25 cellular contexts compared by ENCODE assay signal in the genomic region with DNA sequence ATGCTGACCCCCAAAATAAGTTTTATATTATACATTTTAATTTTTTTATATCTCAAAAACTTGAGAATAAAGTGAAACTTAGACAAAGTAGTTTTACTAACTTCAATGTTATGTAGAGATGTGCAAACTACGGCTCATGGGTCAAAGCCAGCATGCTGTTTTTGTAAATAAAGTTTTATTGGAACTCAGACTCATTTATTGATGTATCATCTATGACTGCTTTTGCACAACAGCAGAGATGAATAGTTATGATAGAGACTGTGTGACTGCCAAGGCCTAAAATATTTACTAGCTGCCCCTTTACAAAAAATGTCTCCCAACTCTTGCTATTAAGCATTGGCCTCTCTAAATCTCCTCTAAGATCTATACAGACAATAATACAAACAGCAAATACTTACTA. TPM values are rescaled to one million over a fixed set of nuclear protein-coding genes. Genes with fewer than 3 reads are reported as not detected.
DNase-seq lines count a peak whose midpoint lies in the region; ATAC-seq, FAIRE-seq and TF ChIP-seq lines count a peak whose summit lies in the region.
"Had no signal": no experiment of that assay in that cellular context is flagged by ENCODE, and none has a peak within 500 bp of the region (broad histone marks: within the 10 kb centered on the region; RNA-seq: fewer than 3 reads in every experiment).

No MANE protein-coding gene starts in this region.

- H3K36me3 Mint-ChIP-seq in activated B cell treated with CpG ODN at 0.5 μM for 24 hours (ENCODE audit: low read depth) = peaks cover 45% of the 10 kb centered on the region
- peaks cover 25% of the 10 kb centered on the region for H3K36me3 Mint-ChIP-seq in activated T-helper 1 cell treated with anti-CD3 and anti-CD28 coated beads, Interleukin-12 subunit alpha, Interleukin-12 subunit beta, Interleukin-2, Interleukin-4 antibody, amounts not matched to agents 30 ng/mL and 10 ng/mL and 1 ng/mL, durations not matched to agents 14 hours and 24 hours and 36 hours (ENCODE audit: low read depth)

- intact Hi-C loops in HepG2 (cut with micrococcal nuclease; ENCODE audit: unreplicated experiment) (no loop called here), right lobe of liver (cut with DNase I) (no loop called here), activated B cell treated with CpG ODN at 0.5 μM for 24 hours (cut with micrococcal nuclease) (loop anchor here (1.0 kb wide), 1 partner anchor 7 kb away; no protein-coding TSS in a partner anchor), lower lobe of right lung (cut with DNase I) (no loop called here)
- intact Hi-C loops in activated T-helper 1 cell treated with anti-CD3 and anti-CD28 coated beads, Interleukin-12 subunit alpha, Interleukin-12 subunit beta, Interleukin-2, Interleukin-4 antibody, amounts not matched to agents 30 ng/mL and 10 ng/mL and 1 ng/mL, durations not matched to agents 14 hours and 24 hours and 36 hours (cut with micrococcal nuclease) = no loop called here

- WGBS in HepG2 (ENCODE audit: low lambda C conversion rate) = 97% methylated on average over 1 of the region's 1 CpG
- 68% methylated on average over 1 of the region's 1 CpG for WGBS in right lobe of liver (ENCODE audit: insufficient coverage, low coverage, low lambda C conversion rate, missing lambda C conversion rate)

- POLR2A ChIA-PET in HepG2 (lab: Yijun Ruan, JAX) = no interaction called here
- POLR2A ChIA-PET in activated B cell treated with CpG ODN at 0.5 μM for 24 hours (lab: Charles Lee) = no interaction called here

- H3K27me3 ChIP-seq in HepG2 (ENCODE audit: control insufficient read depth in 1 of 2, insufficient read depth in 2 of 2, low read length in 2 of 2) (no peaks in the 10 kb centered on the region), right lobe of liver (no peaks in the 10 kb centered on the region), lower lobe of right lung (ENCODE audit: low read depth) (no peaks in the 10 kb centered on the region), Peyer's patch (no peaks in the 10 kb centered on the region)
- H3K27me3 ChIP-seq: adrenal gland, cardiac muscle cell, dorsolateral prefrontal cortex, stomach had no signal

- H2AFZ ChIP-seq in HepG2 (ENCODE audit: low read length) = no peak overlapping the region
- H2AFZ ChIP-seq: parathyroid adenoma had no signal

- peaks cover 40% of the 10 kb centered on the region for H3K4me1 ChIP-seq in HepG2 (ENCODE audit: insufficient read depth, low read length)
- peaks cover 0 to 6% (median 0%) of the 10 kb centered on the region in 4 donors for H3K4me1 ChIP-seq in right lobe of liver
- H3K4me1 ChIP-seq in lower lobe of right lung = peaks cover 38% of the 10 kb centered on the region
- peaks cover 0 to 15% (median 0%) of the 10 kb centered on the region in 4 donors for H3K4me1 ChIP-seq in Peyer's patch
- H3K4me1 ChIP-seq: parathyroid adenoma had no signal

- CTCF ChIA-PET in HepG2 (lab: Yijun Ruan, JAX; ENCODE audit: low intra/inter-chr PET ratio, low total read pairs) (no interaction called here), activated B cell treated with CpG ODN at 0.5 μM for 24 hours (lab: Charles Lee) (no interaction called here)

- TF ChIP-seq POLR2A in HepG2 (IDR thresholded peaks at IDR 0.05; ENCODE audit: insufficient read depth in 1 of 2, low read depth in 2 of 2, low read length in 2 of 2) = no peak
- no peak for TF ChIP-seq POLR2A in right lobe of liver (IDR thresholded peaks at IDR 0.05)
- no peak for TF ChIP-seq POLR2A in Peyer's patch (IDR thresholded peaks at IDR 0.05)

- H3K9me3 Mint-ChIP-seq in activated B cell treated with CpG ODN at 0.5 μM for 24 hours = peaks cover 2% of the 10 kb centered on the region
- no peaks in the 10 kb centered on the region for H3K9me3 Mint-ChIP-seq in activated T-helper 1 cell treated with anti-CD3 and anti-CD28 coated beads, Interleukin-12 subunit alpha, Interleukin-12 subunit beta, Interleukin-2, Interleukin-4 antibody, amounts not matched to agents 30 ng/mL and 10 ng/mL and 1 ng/mL, durations not matched to agents 14 hours and 24 hours and 36 hours
- H3K9me3 Mint-ChIP-seq: activated CD4-positive, alpha-beta T cell treated with anti-CD3 and anti-CD28 coated beads, Interleukin-2, amount 10 ng/mL, durations not matched to agents 24 days and 14 days had no signal

- BruUV-seq in HepG2 (replicated peaks; lab: Mats Ljungman, UMichigan) = no TSS peak

- in situ Hi-C loops in HepG2 (cut with HindIII; ENCODE audit: extremely low pct_ligation_motif_present, low pct_unique_long_range_greater_than_20kb) = no loop called here

- peaks cover 52% of the 10 kb centered on the region for H3K79me2 ChIP-seq in HepG2 (ENCODE audit: insufficient read depth, low read length)

- H3K27ac ChIP-seq in HepG2 (ENCODE audit: extremely low read length, insufficient read depth, low read length) (no peak overlapping the region), right lobe of liver (no peak overlapping the region), lower lobe of right lung (peak overlapping the region; percentile 14), Peyer's patch (peak overlapping the region in 1 of 4 donors; percentile 3)
- H3K27ac ChIP-seq: A549, HL-60, parathyroid adenoma had no signal

- ATAC-seq in HepG2 = no peak
- ATAC-seq in right lobe of liver = no peak
- no peak for ATAC-seq in activated B cell treated with CpG ODN at 0.5 μM for 24 hours (ENCODE audit: low read depth)
- no peak for ATAC-seq in lower lobe of right lung
- ATAC-seq: A549, Right ventricle myocardium inferior had no signal

- no peak overlapping the region for H3K4me3 Mint-ChIP-seq in activated B cell treated with CpG ODN at 0.5 μM for 24 hours
- H3K4me3 Mint-ChIP-seq in activated T-helper 1 cell treated with anti-CD3 and anti-CD28 coated beads, Interleukin-12 subunit alpha, Interleukin-12 subunit beta, Interleukin-2, Interleukin-4 antibody, amounts not matched to agents 30 ng/mL and 10 ng/mL and 1 ng/mL, durations not matched to agents 14 hours and 24 hours and 36 hours = no peak overlapping the region
- H3K4me3 Mint-ChIP-seq: activated CD4-positive, alpha-beta T cell treated with anti-CD3 and anti-CD28 coated beads, Interleukin-2, amount 10 ng/mL, durations not matched to agents 24 days and 14 days had no signal

- peak overlapping the region; percentile 57 for H3K27ac Mint-ChIP-seq in activated B cell treated with CpG ODN at 0.5 μM for 24 hours
- H3K27ac Mint-ChIP-seq in activated T-helper 1 cell treated with anti-CD3 and anti-CD28 coated beads, Interleukin-12 subunit alpha, Interleukin-12 subunit beta, Interleukin-2, Interleukin-4 antibody, amounts not matched to agents 30 ng/mL and 10 ng/mL and 1 ng/mL, durations not matched to agents 14 hours and 24 hours and 36 hours = no peak overlapping the region
- H3K27ac Mint-ChIP-seq: activated CD4-positive, alpha-beta T cell treated with anti-CD3 and anti-CD28 coated beads, Interleukin-2, amount 10 ng/mL, durations not matched to agents 24 days and 14 days had no signal

- 0 out of 2 replicates have a peak, but pooled peaks cover 3% of the 10 kb centered on the region for H4K20me1 ChIP-seq in HepG2 (ENCODE audit: insufficient read depth, low read length)

- H3K4me1 Mint-ChIP-seq in activated B cell treated with CpG ODN at 0.5 μM for 24 hours = peaks cover 93% of the 10 kb centered on the region
- H3K4me1 Mint-ChIP-seq in activated T-helper 1 cell treated with anti-CD3 and anti-CD28 coated beads, Interleukin-12 subunit alpha, Interleukin-12 subunit beta, Interleukin-2, Interleukin-4 antibody, amounts not matched to agents 30 ng/mL and 10 ng/mL and 1 ng/mL, durations not matched to agents 14 hours and 24 hours and 36 hours (ENCODE audit: low read depth) = peaks cover 49% of the 10 kb centered on the region

- TF ChIP-seq EP300 in HepG2 (IDR thresholded peaks at IDR 0.05; ENCODE audit: low read depth in 2 of 2, low read length in 2 of 2) = no peak
- TF ChIP-seq EP300 in HepG2 (CRISPR knock-in tag; IDR thresholded peaks at IDR 0.05; ENCODE audit: borderline replicate concordance) = no peak

- FAIRE-seq in HepG2 (lab: Jason Lieb, UNC) = no peak
- FAIRE-seq: TTC549 had no signal

- no peak for TF ChIP-seq RAD21 in HepG2 (CRISPR knock-in tag; IDR thresholded peaks at IDR 0.05)

- TF ChIP-seq CTCF in HepG2 (CRISPR knock-in tag; IDR thresholded peaks at IDR 0.05) (no peak), right lobe of liver (IDR thresholded peaks at IDR 0.05) (no peak), activated B cell treated with CpG ODN at 0.5 μM for 24 hours (IDR thresholded peaks at IDR 0.05) (no peak), lower lobe of right lung (IDR thresholded peaks at IDR 0.05) (no peak), Peyer's patch (IDR thresholded peaks at IDR 0.05) (no peak)

- H3K4me3 ChIP-seq in HepG2 (replicated peaks in 1 of 3; ENCODE audit: insufficient read depth in 1 of 3, low read depth in 2 of 3, low read length in 3 of 3) (no peak overlapping the region), right lobe of liver (no peak overlapping the region), lower lobe of right lung (no peak overlapping the region), Peyer's patch (no peak overlapping the region)
- H3K4me3 ChIP-seq: A549, adrenal gland, skin epidermis, stomach had no signal

- H3K9ac ChIP-seq in HepG2 (ENCODE audit: insufficient read depth, low read depth, low read length) = no peak overlapping the region
- H3K9ac ChIP-seq: parathyroid adenoma had no signal

- H3K36me3 ChIP-seq in HepG2 (replicated peaks in 1 of 2; ENCODE audit: control insufficient read depth in 1 of 2, insufficient read depth in 2 of 2, low read length in 2 of 2) (peaks cover 0 to 1% of the 10 kb centered on the region in 2 experiments; a peak in 1 of 5 replicates), right lobe of liver (no peaks in the 10 kb centered on the region), lower lobe of right lung (no peaks in the 10 kb centered on the region), Peyer's patch (no peaks in the 10 kb centered on the region)
- H3K36me3 ChIP-seq: adrenal gland, cardiac muscle cell had no signal

- no peak overlapping the region for H3K4me2 ChIP-seq in HepG2 (ENCODE audit: low read depth, low read length)
- H3K4me2 ChIP-seq: A549 had no signal

- H3K9me3 ChIP-seq in HepG2 (ENCODE audit: low read length) = no peaks in the 10 kb centered on the region
- no peaks in the 10 kb centered on the region for H3K9me3 ChIP-seq in right lobe of liver
- H3K9me3 ChIP-seq in lower lobe of right lung = no peaks in the 10 kb centered on the region
- no peaks in the 10 kb centered on the region for H3K9me3 ChIP-seq in Peyer's patch
- H3K9me3 ChIP-seq: A549, adrenal gland, stomach had no signal

- H3K27me3 Mint-ChIP-seq in activated B cell treated with CpG ODN at 0.5 μM for 24 hours = no peaks in the 10 kb centered on the region
- H3K27me3 Mint-ChIP-seq in activated T-helper 1 cell treated with anti-CD3 and anti-CD28 coated beads, Interleukin-12 subunit alpha, Interleukin-12 subunit beta, Interleukin-2, Interleukin-4 antibody, amounts not matched to agents 30 ng/mL and 10 ng/mL and 1 ng/mL, durations not matched to agents 14 hours and 24 hours and 36 hours (ENCODE audit: insufficient read depth) = no peaks in the 10 kb centered on the region
- H3K27me3 Mint-ChIP-seq: activated CD4-positive, alpha-beta T cell treated with anti-CD3 and anti-CD28 coated beads, Interleukin-2, amount 10 ng/mL, durations not matched to agents 24 days and 14 days had no signal

- DNase-seq in HepG2 (ENCODE audit: low spot score) (no peak), right lobe of liver (no peak), activated B cell treated with CpG ODN at 0.5 μM for 24 hours (no peak), lower lobe of right lung (no peak), NCI-H146 (lab: John Stamatoyannopoulos, UW) (no peak), NCI-H1092 treated with DMSO at 0.1 percent for 48 hours (lab: John Stamatoyannopoulos, UW) (no peak), Peyer's patch (no peak)
- DNase-seq in activated T-helper 1 cell treated with anti-CD3 and anti-CD28 coated beads, Interleukin-12 subunit alpha, Interleukin-12 subunit beta, Interleukin-2, Interleukin-4 antibody, amounts not matched to agents 30 ng/mL and 10 ng/mL and 1 ng/mL, durations not matched to agents 14 hours and 24 hours and 36 hours (ENCODE audit: low spot score) = no peak
- DNase-seq: activated CD4-positive, alpha-beta T cell treated with anti-CD3 and anti-CD28 coated beads, Interleukin-2, amount 10 ng/mL, durations not matched to agents 24 days and 14 days; activated effector memory CD4-positive, alpha-beta T cell treated with anti-CD3 and anti-CD28 coated beads, Interleukin-2, amount 50 U/mL, for 16 hours; adrenal gland; C1 segment of cervical spinal cord; DMS 273 treated with DMSO at 0.1 percent for 48 hours; dorsolateral prefrontal cortex; left ventricle myocardium superior; NCI-H2029 treated with DMSO at 0.1 percent for 48 hours; stomach; trophoblast cell had no signal

RNA-seq across cellular contexts. Expression of a gene that starts 12.4 kb away (rescaled TPM):
- total RNA-seq in HepG2 (2016; rRNA removed; fragmentation: Illumina TruSeq; extraction: Trizol) = 71.7 and 119 TPM in 2 replicates
- total RNA-seq in HepG2 (2016; cell fraction: cytosol; rRNA removed; fragmentation: Illumina TruSeq; extraction: Trizol; ENCODE audit: low read depth) = 5.7 and 5.9 TPM in 2 replicates
- 72.1 and 120 TPM in 2 replicates for total RNA-seq in HepG2 (2016; cell fraction: insoluble cytoplasmic fraction; rRNA removed; fragmentation: Illumina TruSeq; extraction: Trizol)
- 39.9 and 40.8 TPM in 2 replicates for total RNA-seq in HepG2 (2016; cell fraction: membrane; rRNA removed; fragmentation: Illumina TruSeq; extraction: Trizol)
- 33.8 and 35.3 TPM in 2 replicates for total RNA-seq in HepG2 (2016; cell fraction: nucleus; rRNA removed; fragmentation: Illumina TruSeq; extraction: Trizol)
- polyA plus RNA-seq in HepG2 (2011; rRNA removed) = 25.6 and 31.1 TPM in 2 replicates
- 15.2 and 21.5 TPM in 2 replicates for polyA plus RNA-seq in HepG2 (2011; cell fraction: cytosol; rRNA removed)
- 8.0 and 9.7 TPM in 2 replicates for polyA plus RNA-seq in HepG2 (2011; cell fraction: nucleus; rRNA removed)
- polyA plus RNA-seq in HepG2 (2012) = 39.5 and 49.7 TPM in 2 replicates
- 3.8 and 3.9 TPM in 2 replicates for polyA plus RNA-seq in HepG2 (2016; cell fraction: cytosol; fragmentation: Illumina TruSeq; extraction: Trizol; ENCODE audit: low read depth)
- 122 and 125 TPM in 2 replicates for polyA plus RNA-seq in HepG2 (2016; cell fraction: insoluble cytoplasmic fraction; fragmentation: Illumina TruSeq; extraction: Trizol; ENCODE audit: low read depth)
- 23.7 and 24.3 TPM in 2 replicates for polyA plus RNA-seq in HepG2 (2016; cell fraction: membrane; fragmentation: Illumina TruSeq; extraction: Trizol; ENCODE audit: low read depth)
- polyA plus RNA-seq in HepG2 (2016; cell fraction: nucleus; fragmentation: Illumina TruSeq; extraction: Trizol; ENCODE audit: insufficient read depth, low read depth) = 32.0 and 35.0 TPM in 2 replicates
- polyA minus RNA-seq in HepG2 (2011; rRNA and poly(A)+ RNA removed; ENCODE audit: low replicate concordance) = 59.8 and 73.4 TPM in 2 replicates
- 55.1 and 57.2 TPM in 2 replicates for polyA minus RNA-seq in HepG2 (2011; cell fraction: cytosol; rRNA and poly(A)+ RNA removed)
- 25.1 and 29.2 TPM in 2 replicates for polyA minus RNA-seq in HepG2 (2011; cell fraction: nucleus; rRNA and poly(A)+ RNA removed)
- 10 to 100 TPM; 31.6 to 42.3 (median 39.5) TPM for total RNA-seq in right lobe of liver
- total RNA-seq in activated B cell treated with CpG ODN at 0.5 μM for 24 hours = 130 and 137 TPM in 2 replicates
- total RNA-seq in lower lobe of right lung = 144 TPM
- total RNA-seq in activated T-helper 1 cell treated with anti-CD3 and anti-CD28 coated beads, Interleukin-12 subunit alpha, Interleukin-12 subunit beta, Interleukin-2, Interleukin-4 antibody, amounts not matched to agents 30 ng/mL and 10 ng/mL and 1 ng/mL, durations not matched to agents 14 hours and 24 hours and 36 hours = 117 and 119 TPM in 2 replicates
- total RNA-seq in Peyer's patch = 10 to 100 TPM; 39.4 to 74.3 (median 62.9) TPM
